In the genomic region with DNA sequence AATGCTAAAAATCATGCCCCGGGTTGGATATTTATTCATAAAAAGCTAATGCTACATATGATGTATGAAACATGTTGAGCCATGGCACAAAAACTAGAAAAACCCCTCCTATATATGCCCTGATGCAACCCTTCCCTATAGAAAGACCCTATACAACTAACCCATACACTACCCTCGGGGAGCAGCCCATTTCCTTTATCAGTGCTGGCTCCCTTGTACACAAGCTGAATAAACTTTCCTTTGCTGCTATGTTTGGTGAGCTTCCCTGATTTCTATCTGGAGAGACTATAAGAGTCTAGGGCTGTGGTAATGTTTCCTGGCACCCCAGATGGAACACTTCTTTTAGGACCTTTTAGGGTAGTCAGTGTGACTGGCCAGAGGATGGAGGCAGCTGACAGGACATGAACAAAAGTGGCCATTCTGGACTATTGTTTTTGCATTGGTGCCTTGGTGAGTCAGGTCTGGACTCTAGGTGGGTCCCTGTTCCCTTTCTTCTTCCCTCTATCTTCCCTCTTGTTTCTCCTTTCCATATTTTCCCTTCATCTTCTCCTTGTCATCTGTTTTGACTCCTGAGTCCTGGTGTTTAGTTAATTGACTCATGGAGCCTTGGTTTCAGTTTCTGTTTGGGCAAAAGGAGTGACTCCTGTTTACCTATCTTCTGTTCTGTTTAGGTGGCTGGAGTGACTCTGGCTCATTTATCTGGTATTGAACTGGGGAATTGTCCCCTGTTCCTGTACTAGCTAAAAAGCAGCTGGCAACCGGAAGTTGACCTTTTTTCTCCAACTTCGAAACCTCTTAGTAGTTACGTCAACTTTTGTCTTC, we compare ENCODE assay signal across 1 cellular context.
TF ChIP-seq lines count a peak whose summit lies in the region.

No MANE protein-coding gene starts in this region.

TF ChIP-seq in HepG2, 621 proteins besides CTCF, POLR2A, EP300 and RAD21 (continued from another document):
- TF ChIP-seq, protein P1, sequence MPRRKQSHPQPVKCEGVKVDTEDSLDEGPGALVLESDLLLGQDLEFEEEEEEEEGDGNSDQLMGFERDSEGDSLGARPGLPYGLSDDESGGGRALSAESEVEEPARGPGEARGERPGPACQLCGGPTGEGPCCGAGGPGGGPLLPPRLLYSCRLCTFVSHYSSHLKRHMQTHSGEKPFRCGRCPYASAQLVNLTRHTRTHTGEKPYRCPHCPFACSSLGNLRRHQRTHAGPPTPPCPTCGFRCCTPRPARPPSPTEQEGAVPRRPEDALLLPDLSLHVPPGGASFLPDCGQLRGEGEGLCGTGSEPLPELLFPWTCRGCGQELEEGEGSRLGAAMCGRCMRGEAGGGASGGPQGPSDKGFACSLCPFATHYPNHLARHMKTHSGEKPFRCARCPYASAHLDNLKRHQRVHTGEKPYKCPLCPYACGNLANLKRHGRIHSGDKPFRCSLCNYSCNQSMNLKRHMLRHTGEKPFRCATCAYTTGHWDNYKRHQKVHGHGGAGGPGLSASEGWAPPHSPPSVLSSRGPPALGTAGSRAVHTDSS (CRISPR knock-in tag; conservative IDR thresholded peaks at IDR 0.05) = no peak
- TF ChIP-seq ZMYM3 (CRISPR knock-in tag; IDR thresholded peaks at IDR 0.05) = no peak
- TF ChIP-seq ZNF333 (CRISPR knock-in tag; IDR thresholded peaks at IDR 0.05; ENCODE audit: borderline replicate concordance) = no peak
